In genomic region chr20:9514461-9515210, GRCh38 we compare ENCODE assay signal across 8 cellular contexts. TPM values are rescaled to one million over a fixed set of nuclear protein-coding genes. Genes with fewer than 3 reads are reported as not detected.
DNase-seq lines count a peak whose midpoint lies in the region; ATAC-seq, FAIRE-seq and TF ChIP-seq lines count a peak whose summit lies in the region.

TSS of gene LAMP5 (plus strand) at chr20:9514590. CDS start at chr20:9514853, 263 bp downstream.

- no peaks in the 10 kb centered on the region for H3K36me3 ChIP-seq in H1 (ENCODE audit: control insufficient read depth in 2 of 4, insufficient read depth in 4 of 4, low read length in 3 of 4)
- no peaks in the 10 kb centered on the region for H3K36me3 ChIP-seq in neural cell (ENCODE audit: insufficient read depth, low read length)

- H3K79me2 ChIP-seq in H1 (ENCODE audit: control insufficient read depth in 1 of 2, insufficient read depth in 2 of 2, low read length in 2 of 2) (no peaks in the 10 kb centered on the region), neural cell (replicated peaks; ENCODE audit: insufficient read depth, low read length) (no peaks in the 10 kb centered on the region)

- H4K8ac ChIP-seq in H1 (ENCODE audit: extremely low read depth, insufficient read depth, low read length): no peak within 1 kb of the TSS; the same call in 1 of the 2 replicates

- no peak within 1 kb of the TSS; the same call in 1 of the 2 replicates for H2BK15ac ChIP-seq in H1 (ENCODE audit: low read length)

- H2AFZ ChIP-seq in H1 (ENCODE audit: low read length) (no peak within 1 kb of the TSS), neural cell (ENCODE audit: low read depth, low read length) (no peak within 1 kb of the TSS)

- TF ChIP-seq RAD21 in H1 (IDR thresholded peaks at IDR 0.05 in 1 of 2, conservative IDR thresholded peaks at IDR 0.05 in 1 of 2; ENCODE audit: low read depth in 2 of 2, low read length in 2 of 2): peak; percentile 1; a peak in 1 of 4 replicates
- no peak for TF ChIP-seq RAD21 in neural cell (conservative IDR thresholded peaks at IDR 0.05)

- H3K9ac ChIP-seq in H1 (replicated peaks in 1 of 4; ENCODE audit: extremely low read depth in 1 of 4, low read depth in 3 of 4, low read length in 3 of 4) (no peak within 1 kb of the TSS), neural cell (ENCODE audit: low read length) (peak within 1 kb of the TSS; percentile 25)

- POLR2A ChIA-PET in H1 (lab: Charles Lee; ENCODE audit: partially characterized antibody): interaction anchor here (1.1 kb wide), 2 partner anchors 9 to 59 kb away, joined by 3 to 5 read pairs; no protein-coding TSS in a partner anchor

- ATAC-seq in HG02870 (IDR thresholded peaks at IDR 0.05; ENCODE audit: unreplicated experiment): no peak

- DNase-seq in GM03348 (ENCODE audit: low spot score): peak; percentile 49
- DNase-seq in NCI-H2227 (lab: John Stamatoyannopoulos, UW; ENCODE audit: unreplicated experiment): peak; percentile 70
- DNase-seq in H1 (ENCODE audit: low read depth in 1 of 2, low spot score in 2 of 2): peak in 1 of 2 experiments; percentile 80
- DNase-seq in NCI-H1930 (lab: John Stamatoyannopoulos, UW): no peak
- DNase-seq in activated gamma-delta T cell (lab: John Stamatoyannopoulos, UW): no peak
- DNase-seq in epidermal melanocyte (ENCODE audit: insufficient read length, low spot score): no peak

- 0 out of 2 replicates have a peak within 1 kb of the TSS, but pooled peaks have one; percentile 21 for H3K18ac ChIP-seq in H1 (ENCODE audit: extremely low read depth, low read length)

- no peak within 1 kb of the TSS for H3K14ac ChIP-seq in H1 (ENCODE audit: insufficient read length)

- H3K4me2 ChIP-seq in H1 (ENCODE audit: insufficient read depth in 1 of 2, low read depth in 2 of 2, low read length in 2 of 2) (peak within 1 kb of the TSS; percentile 74 to 93), neural cell (ENCODE audit: low read length) (peak within 1 kb of the TSS; percentile 49)

- CTCF ChIA-PET in H1 (lab: Charles Lee; ENCODE audit: partially characterized antibody): interaction anchor here (0.7 to 10.5 kb wide), 13 partner anchors 10 to 563 kb away, joined by 3 to 79 read pairs (median 3); no protein-coding TSS in a partner anchor

- H3K27me3 ChIP-seq in H1 (replicated peaks in 1 of 4; ENCODE audit: control insufficient read depth in 3 of 4, extremely low read depth in 1 of 4, insufficient read depth in 3 of 4, low read length in 3 of 4): peaks cover 52 to 93% (median 73%) of the 10 kb centered on the region in 4 experiments
- peaks cover 91% of the 10 kb centered on the region for H3K27me3 ChIP-seq in neural cell (ENCODE audit: insufficient read depth, low read depth, low read length)

- H2BK120ac ChIP-seq in H1 (replicated peaks; ENCODE audit: low read depth, low read length): no peak within 1 kb of the TSS

- H3K79me1 ChIP-seq in H1 (ENCODE audit: low read depth, low read length): no peaks in the 10 kb centered on the region

- H3K9me2 ChIP-seq in neural cell (ENCODE audit: insufficient read depth, low read length): no peaks in the 10 kb centered on the region

- H3K23me2 ChIP-seq in H1 (ENCODE audit: low read depth, low read length): peaks cover 14% of the 10 kb centered on the region; the same call in 1 of the 2 replicates

- no peak for TF ChIP-seq EP300 in H1 (IDR thresholded peaks at IDR 0.05; ENCODE audit: borderline replicate concordance in 1 of 2, low read depth in 2 of 2, low read length in 2 of 2)
- no peak for TF ChIP-seq EP300 in neural cell (conservative IDR thresholded peaks at IDR 0.05; ENCODE audit: poor library complexity, severe bottlenecking)

- no peak within 1 kb of the TSS for H3K4ac ChIP-seq in H1 (replicated peaks; ENCODE audit: insufficient read length, low read depth, low read length)

- H4K91ac ChIP-seq in H1 (replicated peaks; ENCODE audit: insufficient read length, low read length): no peak within 1 kb of the TSS

- TF ChIP-seq POLR2A in H1 (IDR thresholded peaks at IDR 0.05; ENCODE audit: control extremely low read depth in 1 of 2, low read depth in 2 of 2, low read length in 2 of 2): no peak

- H3K4me3 ChIP-seq in H1 (ENCODE audit: extremely low read depth in 1 of 4, insufficient read depth in 2 of 4, low read depth in 3 of 4, low read length in 4 of 4): peak within 1 kb of the TSS; percentile 42 to 63 (median 48); a peak in 7 of 8 replicates
- peak within 1 kb of the TSS; percentile 64 for H3K4me3 ChIP-seq in neural cell (ENCODE audit: low read length)

- H3K56ac ChIP-seq in H1 (replicated peaks; ENCODE audit: insufficient read length, low read depth, low read length): no peak within 1 kb of the TSS

- H3F3A ChIP-seq in neural cell (ENCODE audit: insufficient read depth, low read length, poor library complexity, severe bottlenecking): no peaks in the 10 kb centered on the region

- H2BK5ac ChIP-seq in H1 (ENCODE audit: low read depth, low read length): no peak within 1 kb of the TSS

- no peaks in the 10 kb centered on the region for H3K9me3 ChIP-seq in H1 (ENCODE audit: insufficient read depth in 2 of 2, low read depth in 1 of 2, low read length in 1 of 2)
- H3K9me3 ChIP-seq in neural cell (ENCODE audit: low read length): no peaks in the 10 kb centered on the region

- TF ChIP-seq CTCF in H1 (IDR thresholded peaks at IDR 0.05; ENCODE audit: control extremely low read depth in 1 of 3, insufficient read depth in 1 of 3, low read depth in 1 of 3, low read length in 3 of 3) (no peak), neural cell (IDR thresholded peaks at IDR 0.05; ENCODE audit: poor library complexity, severe bottlenecking) (no peak)

- H3K23ac ChIP-seq in H1 (ENCODE audit: insufficient read length): no peak within 1 kb of the TSS

- no peak for FAIRE-seq in H1 (lab: Jason Lieb, UNC)

- peaks cover 2 to 28% (median 14%) of the 10 kb centered on the region in 4 experiments; a peak in 6 of 7 replicates for H3K4me1 ChIP-seq in H1 (replicated peaks in 1 of 4; ENCODE audit: control insufficient read depth in 3 of 4, insufficient read depth in 4 of 4, low read length in 3 of 4)

- H2AK5ac ChIP-seq in H1 (ENCODE audit: low read depth, low read length): no peak within 1 kb of the TSS

- H3K27ac ChIP-seq in H1 (ENCODE audit: low read depth, low read length) (no peak within 1 kb of the TSS), neural cell (ENCODE audit: low read length) (no peak within 1 kb of the TSS)

- no peak within 1 kb of the TSS for H2BK12ac ChIP-seq in H1 (ENCODE audit: low read depth, low read length)

- H4K20me1 ChIP-seq in H1 (replicated peaks in 1 of 2; ENCODE audit: control insufficient read depth in 1 of 2, insufficient read depth in 2 of 2, low read length in 2 of 2): no peaks in the 10 kb centered on the region
- H4K20me1 ChIP-seq in neural cell (ENCODE audit: insufficient read depth): no peaks in the 10 kb centered on the region

- no peak within 1 kb of the TSS for H4K5ac ChIP-seq in H1 (ENCODE audit: insufficient read length, low read depth, low read length)

- no peak within 1 kb of the TSS for H2BK20ac ChIP-seq in H1 (ENCODE audit: low read length)

- 4% methylated on average over 30 of the region's 38 CpGs; no CpG with 5 or more reads in 1 of the 2 experiments for whole genome bisulfite sequencing in H1 (ENCODE audit: extremely low coverage in 1 of 2, insufficient coverage in 1 of 2, insufficient read length in 1 of 2, insufficient replicate concordance in 2 of 2, low coverage in 1 of 2, low lambda C conversion rate in 2 of 2, missing lambda C conversion rate in 1 of 2), 2 experiments

TF ChIP-seq in H1, 55 proteins besides CTCF, POLR2A, EP300 and RAD21 (continues in another document):
- TF ChIP-seq FOSL1 (IDR thresholded peaks at IDR 0.05; ENCODE audit: insufficient read depth, low read depth, low read length) (no peak), KDM1A (IDR thresholded peaks at IDR 0.05; ENCODE audit: borderline replicate concordance, low read length) (no peak), SIN3A (conservative IDR thresholded peaks at IDR 0.05 in 1 of 2, IDR thresholded peaks at IDR 0.05 in 1 of 2; ENCODE audit: low read depth in 1 of 2, low read length in 2 of 2) (peak; percentile 87 to 95; a peak in 3 of 4 replicates), KDM4A (IDR thresholded peaks at IDR 0.05; ENCODE audit: low read depth, low read length, severe bottlenecking) (peak; percentile 70), EZH2 (IDR thresholded peaks at IDR 0.05; ENCODE audit: low read depth, low read length, severe bottlenecking) (peak; percentile 46), SUZ12 (IDR thresholded peaks at IDR 0.05; ENCODE audit: low read length) (peak; percentile 57), RNF2 (IDR thresholded peaks at IDR 0.05; ENCODE audit: borderline replicate concordance, low read depth, low read length, missing control alignments, poor library complexity, severe bottlenecking) (peak; percentile 59), HDAC2 (IDR thresholded peaks at IDR 0.05; ENCODE audit: borderline replicate concordance in 1 of 2, low read depth in 2 of 2, low read length in 2 of 2) (peak; percentile 4 to 51; a peak in 1 of 4 replicates)

TF ChIP-seq in neural cell, 6 proteins besides CTCF, POLR2A, EP300 and RAD21 (continues in another document):
- TF ChIP-seq EZH2 (IDR thresholded peaks at IDR 0.05; ENCODE audit: borderline replicate concordance, insufficient read depth, low read length, poor library complexity, severe bottlenecking): peak; percentile 81
- no peak for TF ChIP-seq POLR2AphosphoS5 (IDR thresholded peaks at IDR 0.05)
- no peak for TF ChIP-seq MXI1 (conservative IDR thresholded peaks at IDR 0.05; ENCODE audit: poor library complexity, severe bottlenecking)

RNA-seq across cellular contexts. Expression of gene LAMP5, which starts in this region (rescaled TPM):
- total RNA-seq in H1 (2021; fragmentation: NEBNext Ultra II Directional; extraction: Animal tissue kit (Norgen Biotek cat#: 25700)): 0.22 and 0.31 TPM in 2 replicates
- 0.66 and 1.9 TPM in 2 replicates for polyA plus RNA-seq in H1 (2011; rRNA removed)
- polyA plus RNA-seq in H1 (2011; cell fraction: cytosol; rRNA removed): 1.2 TPM
- polyA plus RNA-seq in H1 (2011; cell fraction: nucleus; rRNA removed): 1.6 TPM
- polyA plus RNA-seq in H1 (2012, experiment 1 of 2): 0.50 to 1.0 TPM (median 0.89 TPM) in 4 replicates
- polyA plus RNA-seq in H1 (2012, experiment 2 of 2): 1.2 TPM
- polyA plus RNA-seq in H1 (2013, experiment 1 of 2): 0.41 TPM
- 0.35 TPM for polyA plus RNA-seq in H1 (2013, experiment 2 of 2)
- polyA minus RNA-seq in H1 (2011; rRNA and poly(A)+ RNA removed): 0.44 and 0.54 TPM in 2 replicates
- polyA minus RNA-seq in H1 (2011; cell fraction: cytosol; rRNA and poly(A)+ RNA removed): not detected
- not detected for polyA minus RNA-seq in H1 (2011; cell fraction: nucleus; rRNA and poly(A)+ RNA removed)
- polyA plus RNA-seq in neural cell: 0.32 and 0.43 TPM in 2 replicates
- 0.24 and 0.69 TPM in 2 replicates for polyA minus RNA-seq in neural cell

Comparison
In these comparisons a context has a peak if more than half of its experiments do, and no peak if none do; other contexts are left out.
1. DNase-seq: peak in GM03348 (single experiment) and NCI-H2227 (single experiment); none in NCI-H1930 (0 of 2), activated gamma-delta T cell (single experiment) and epidermal melanocyte (single experiment).